ENCODE assay signal across 10 cellular contexts in the genomic region with DNA sequence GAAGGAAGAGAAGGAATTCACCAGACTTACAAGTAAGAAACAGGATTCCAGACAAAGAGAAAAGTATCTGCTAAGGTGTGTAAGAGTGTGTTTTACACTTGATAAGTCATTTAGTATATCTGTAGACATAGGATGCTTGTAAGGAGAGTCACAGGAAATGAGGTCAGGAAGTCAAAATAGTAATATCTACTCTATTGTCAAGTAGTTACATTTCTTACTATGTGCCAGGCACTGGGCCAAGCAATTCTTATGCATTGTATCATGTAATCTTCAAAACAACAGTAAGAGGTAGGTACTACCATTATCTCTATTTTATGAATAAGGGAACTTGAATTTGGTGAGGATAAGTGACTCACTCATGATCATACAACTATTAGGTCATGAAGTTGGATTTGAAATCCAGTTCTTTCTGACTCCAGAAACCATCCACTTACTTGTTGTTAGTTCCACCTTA.
DNase-seq lines count a peak whose midpoint lies in the region; ATAC-seq lines count a peak whose summit lies in the region.
"Had no signal": no experiment of that assay in that cellular context is flagged by ENCODE, and none has a peak within 500 bp of the region (broad histone marks: within the 10 kb centered on the region; RNA-seq: fewer than 3 reads in every experiment).

No MANE protein-coding gene starts in this region.

- intact Hi-C loops in posterior cingulate gyrus (cut with DNase I): no loop called here

- no peak for ATAC-seq in HG02763 (IDR thresholded peaks at IDR 0.05; ENCODE audit: unreplicated experiment)

- DNase-seq in DMS53 treated with DMSO at 0.1 percent for 48 hours (lab: John Stamatoyannopoulos, UW; ENCODE audit: unreplicated experiment): peak; percentile 23
- peak; percentile 97 for DNase-seq in HS-5 (ENCODE audit: low read depth)
- DNase-seq in amniotic epithelial cell (ENCODE audit: low read depth): peak; percentile 91
- DNase-seq in iris pigment epithelial cell (ENCODE audit: low read depth): peak; percentile 89
- DNase-seq in NCI-H1092 treated with DMSO at 0.1 percent for 48 hours (lab: John Stamatoyannopoulos, UW): no peak
- no peak for DNase-seq in dedifferentiated amniotic fluid mesenchymal stem cell (ENCODE audit: extremely low spot score)
- DNase-seq in posterior cingulate gyrus: no peak
- DNase-seq: activated CD8-positive, alpha-beta memory T cell treated with anti-CD3 and anti-CD28 coated beads, Interleukin-2, amount 50 U/mL, for 48 hours; COR-L47 had no signal

Comparison
In these comparisons a context has a peak if more than half of its experiments do, and no peak if none do; other contexts are left out.
1. DNase-seq: peak in DMS53 treated with DMSO at 0.1 percent for 48 hours (single experiment), HS-5 (single experiment), amniotic epithelial cell (single experiment) and iris pigment epithelial cell (single experiment); none in NCI-H1092 treated with DMSO at 0.1 percent for 48 hours (single experiment), dedifferentiated amniotic fluid mesenchymal stem cell (single experiment) and posterior cingulate gyrus (0 of 10).